In the genomic region with DNA sequence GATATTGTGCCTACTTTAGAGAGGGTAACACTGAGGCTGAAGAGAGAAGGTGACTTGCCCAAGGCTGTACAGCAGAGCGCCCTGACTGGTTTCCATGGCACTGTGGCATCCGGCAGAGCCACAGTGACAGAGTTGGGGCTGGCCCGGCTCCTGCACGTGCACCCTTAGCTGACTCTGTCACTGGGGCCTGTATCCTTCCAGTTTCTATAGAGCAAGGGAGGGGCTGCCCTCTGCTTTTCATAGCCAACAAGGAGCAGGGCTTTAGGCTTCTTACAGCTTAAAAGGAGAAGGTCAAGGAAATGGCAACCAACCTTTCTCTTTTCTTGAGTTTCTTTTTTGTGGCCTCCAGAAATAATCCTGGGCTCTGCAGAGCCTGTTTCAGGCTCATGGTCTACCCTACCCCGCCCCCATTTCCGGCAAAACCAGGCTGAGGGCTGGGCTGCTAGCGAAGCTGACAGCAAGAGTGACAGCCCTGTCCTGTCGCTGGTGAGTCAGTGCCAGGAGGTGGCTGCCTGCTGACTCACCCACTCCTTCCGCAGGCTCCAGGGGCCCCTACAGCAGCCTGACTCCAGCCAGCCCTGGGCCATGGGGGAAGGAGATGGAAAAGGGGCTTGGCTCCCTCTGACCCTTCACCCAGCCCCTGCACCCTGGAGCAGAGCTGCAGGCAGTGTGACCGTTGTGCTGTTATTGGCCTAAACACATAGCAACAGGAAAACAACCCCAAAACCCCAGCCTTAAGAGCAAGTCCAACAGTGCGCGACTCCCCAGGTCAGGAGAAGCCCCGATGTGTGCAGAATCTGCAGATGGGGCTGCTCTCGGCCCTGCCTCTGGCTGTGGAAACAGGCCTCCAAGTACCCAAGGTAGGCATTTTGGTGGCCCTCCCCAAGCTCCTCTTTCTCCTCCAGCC, we compare ENCODE assay signal across 8 cellular contexts. TPM values are rescaled to one million over a fixed set of nuclear protein-coding genes. Genes with fewer than 3 reads are reported as not detected.
DNase-seq lines count a peak whose midpoint lies in the region; ATAC-seq and TF ChIP-seq lines count a peak whose summit lies in the region.

No MANE protein-coding gene starts in this region.

- ATAC-seq in GM19463 (IDR thresholded peaks at IDR 0.05; ENCODE audit: unreplicated experiment) (peak; percentile 77), HG03565 (IDR thresholded peaks at IDR 0.05; ENCODE audit: unreplicated experiment) (peak; percentile 74), SK-N-SH treated with all-trans-retinoic acid at 6 μM for 48 hours (peak; percentile 78), heart left ventricle (peak; percentile 80 to 88 (median 85)), aorta (ENCODE audit: low FRiP score) (peak; percentile 91)

- intact Hi-C loops in heart left ventricle (cut with DNase I) (loop anchor here in 1 of 10 donors (5.0 kb wide), 1 partner anchor 60 kb away; no protein-coding TSS in a partner anchor), aorta (cut with DNase I) (loop anchor here in 1 of 2 donors (2.0 kb wide), 1 partner anchor 29 kb away; a partner anchor contains a TSS)

- 29 to 49% (median 48%) methylated on average over 9 to 14 of the region's 14 CpGs for WGBS in heart left ventricle, 4 donors
- WGBS in aorta, 2 donors = 36 to 39% methylated on average over 14 of the region's 14 CpGs

- H3K9ac ChIP-seq in rectal smooth muscle tissue (ENCODE audit: low read length) = peak overlapping the region; percentile 14

- peak overlapping the region; percentile 97 for H3K27ac Mint-ChIP-seq in activated naive CD4-positive, alpha-beta T cell treated with anti-CD3 and anti-CD28 coated beads, Interleukin-2, amount 50 U/mL, for 24 hours

- H3K9me3 Mint-ChIP-seq in activated naive CD4-positive, alpha-beta T cell treated with anti-CD3 and anti-CD28 coated beads, Interleukin-2, amount 50 U/mL, for 24 hours = no peaks in the 10 kb centered on the region

- peak overlapping the region; percentile 83 for H3K4me3 Mint-ChIP-seq in activated naive CD4-positive, alpha-beta T cell treated with anti-CD3 and anti-CD28 coated beads, Interleukin-2, amount 50 U/mL, for 24 hours

- H3K4me3 ChIP-seq in heart left ventricle (peak overlapping the region in 2 of 12 donors; percentile 2 to 36), rectal smooth muscle tissue (ENCODE audit: low read length) (no peak overlapping the region), aorta (ENCODE audit: low read length in 2 of 2) (no peak overlapping the region)

- TF ChIP-seq CTCF in heart left ventricle (IDR thresholded peaks at IDR 0.05) = no peak

- peaks cover 2% of the 10 kb centered on the region for H3K36me3 Mint-ChIP-seq in activated naive CD4-positive, alpha-beta T cell treated with anti-CD3 and anti-CD28 coated beads, Interleukin-2, amount 50 U/mL, for 24 hours

- H3K27me3 ChIP-seq in heart left ventricle (no peaks in the 10 kb centered on the region), rectal smooth muscle tissue (ENCODE audit: control insufficient read depth, insufficient read depth, low read length) (no peaks in the 10 kb centered on the region), aorta (ENCODE audit: control insufficient read depth in 1 of 2, insufficient read depth in 2 of 2, low read length in 1 of 2) (no peaks in the 10 kb centered on the region)

- H3K4me1 ChIP-seq in heart left ventricle (peaks cover 14 to 100% (median 68%) of the 10 kb centered on the region in 12 donors), rectal smooth muscle tissue (ENCODE audit: control insufficient read depth, insufficient read depth, low read length) (peaks cover 6% of the 10 kb centered on the region), aorta (ENCODE audit: control insufficient read depth in 1 of 2, insufficient read depth in 2 of 2, low read length in 2 of 2) (no peaks in the 10 kb centered on the region)

- H3K4me1 Mint-ChIP-seq in activated naive CD4-positive, alpha-beta T cell treated with anti-CD3 and anti-CD28 coated beads, Interleukin-2, amount 50 U/mL, for 24 hours = peaks cover 85% of the 10 kb centered on the region

- no peaks in the 10 kb centered on the region for H3K9me3 ChIP-seq in heart left ventricle
- no peaks in the 10 kb centered on the region for H3K9me3 ChIP-seq in aorta (ENCODE audit: control insufficient read depth, low read length)

- TF ChIP-seq POLR2A in heart left ventricle (IDR thresholded peaks at IDR 0.05) = no peak

- H3K36me3 ChIP-seq in heart left ventricle (peaks cover 0 to under 1% (median 0%) of the 10 kb centered on the region in 9 donors), rectal smooth muscle tissue (ENCODE audit: control insufficient read depth, insufficient read depth, low read length) (no peaks in the 10 kb centered on the region), aorta (ENCODE audit: control insufficient read depth in 1 of 2, insufficient read depth in 2 of 2, low read length in 1 of 2) (no peaks in the 10 kb centered on the region)

- H3K27ac ChIP-seq in heart left ventricle = peak overlapping the region; percentile 1 to 97 (median 65)
- H3K27ac ChIP-seq in rectal smooth muscle tissue (ENCODE audit: low read depth, low read length) = peak overlapping the region; percentile 6
- peak overlapping the region in 1 of 2 donors; percentile 35 for H3K27ac ChIP-seq in aorta (ENCODE audit: low read depth in 1 of 2, low read length in 2 of 2)

- H3K27me3 Mint-ChIP-seq in activated naive CD4-positive, alpha-beta T cell treated with anti-CD3 and anti-CD28 coated beads, Interleukin-2, amount 50 U/mL, for 24 hours = no peaks in the 10 kb centered on the region

- DNase-seq in CMK (ENCODE audit: low read depth) (peak; percentile 76), heart left ventricle (peak; percentile 85 to 95 (median 89)), aorta (peak; percentile 95 to 97)

TF ChIP-seq in SK-N-SH treated with all-trans-retinoic acid at 6 μM for 48 hours, 23 proteins besides CTCF, POLR2A, EP300 and RAD21:
- no peak for TF ChIP-seq ZNF70 (CRISPR knock-in tag; IDR thresholded peaks at IDR 0.05)
- no peak for TF ChIP-seq TCF4 (CRISPR knock-in tag; IDR thresholded peaks at IDR 0.05; ENCODE audit: borderline replicate concordance)
- no peak for TF ChIP-seq RARB (CRISPR knock-in tag; IDR thresholded peaks at IDR 0.05)
- TF ChIP-seq, protein P1, sequence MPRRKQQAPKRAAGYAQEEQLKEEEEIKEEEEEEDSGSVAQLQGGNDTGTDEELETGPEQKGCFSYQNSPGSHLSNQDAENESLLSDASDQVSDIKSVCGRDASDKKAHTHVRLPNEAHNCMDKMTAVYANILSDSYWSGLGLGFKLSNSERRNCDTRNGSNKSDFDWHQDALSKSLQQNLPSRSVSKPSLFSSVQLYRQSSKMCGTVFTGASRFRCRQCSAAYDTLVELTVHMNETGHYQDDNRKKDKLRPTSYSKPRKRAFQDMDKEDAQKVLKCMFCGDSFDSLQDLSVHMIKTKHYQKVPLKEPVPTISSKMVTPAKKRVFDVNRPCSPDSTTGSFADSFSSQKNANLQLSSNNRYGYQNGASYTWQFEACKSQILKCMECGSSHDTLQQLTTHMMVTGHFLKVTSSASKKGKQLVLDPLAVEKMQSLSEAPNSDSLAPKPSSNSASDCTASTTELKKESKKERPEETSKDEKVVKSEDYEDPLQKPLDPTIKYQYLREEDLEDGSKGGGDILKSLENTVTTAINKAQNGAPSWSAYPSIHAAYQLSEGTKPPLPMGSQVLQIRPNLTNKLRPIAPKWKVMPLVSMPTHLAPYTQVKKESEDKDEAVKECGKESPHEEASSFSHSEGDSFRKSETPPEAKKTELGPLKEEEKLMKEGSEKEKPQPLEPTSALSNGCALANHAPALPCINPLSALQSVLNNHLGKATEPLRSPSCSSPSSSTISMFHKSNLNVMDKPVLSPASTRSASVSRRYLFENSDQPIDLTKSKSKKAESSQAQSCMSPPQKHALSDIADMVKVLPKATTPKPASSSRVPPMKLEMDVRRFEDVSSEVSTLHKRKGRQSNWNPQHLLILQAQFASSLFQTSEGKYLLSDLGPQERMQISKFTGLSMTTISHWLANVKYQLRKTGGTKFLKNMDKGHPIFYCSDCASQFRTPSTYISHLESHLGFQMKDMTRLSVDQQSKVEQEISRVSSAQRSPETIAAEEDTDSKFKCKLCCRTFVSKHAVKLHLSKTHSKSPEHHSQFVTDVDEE (CRISPR knock-in tag; IDR thresholded peaks at IDR 0.05) = no peak
- TF ChIP-seq, protein P2, sequence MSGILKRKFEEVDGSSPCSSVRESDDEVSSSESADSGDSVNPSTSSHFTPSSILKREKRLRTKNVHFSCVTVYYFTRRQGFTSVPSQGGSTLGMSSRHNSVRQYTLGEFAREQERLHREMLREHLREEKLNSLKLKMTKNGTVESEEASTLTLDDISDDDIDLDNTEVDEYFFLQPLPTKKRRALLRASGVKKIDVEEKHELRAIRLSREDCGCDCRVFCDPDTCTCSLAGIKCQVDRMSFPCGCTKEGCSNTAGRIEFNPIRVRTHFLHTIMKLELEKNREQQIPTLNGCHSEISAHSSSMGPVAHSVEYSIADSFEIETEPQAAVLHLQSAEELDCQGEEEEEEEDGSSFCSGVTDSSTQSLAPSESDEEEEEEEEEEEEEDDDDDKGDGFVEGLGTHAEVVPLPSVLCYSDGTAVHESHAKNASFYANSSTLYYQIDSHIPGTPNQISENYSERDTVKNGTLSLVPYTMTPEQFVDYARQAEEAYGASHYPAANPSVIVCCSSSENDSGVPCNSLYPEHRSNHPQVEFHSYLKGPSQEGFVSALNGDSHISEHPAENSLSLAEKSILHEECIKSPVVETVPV (CRISPR knock-in tag; IDR thresholded peaks at IDR 0.05) = no peak

RNA-seq across cellular contexts. Expression of a gene that starts 29.8 kb away (rescaled TPM):
- total RNA-seq in heart left ventricle = 100 to 1,000 TPM in 1 of 9 donors, 10 to 100 TPM in 8; 17.5 to 101 (median 34.9) TPM
- polyA plus RNA-seq in heart left ventricle = 100 to 1,000 TPM in 1 of 2 donors, 1 to 10 TPM in 1; 9.1 to 121 TPM
- total RNA-seq in aorta = 10 to 100 TPM; 36.5 to 62.2 TPM
- polyA plus RNA-seq in aorta = 1 to 10 TPM; 5.3 to 6.1 TPM
